Comparison of ENCODE assay signal across 18 cellular contexts in the genomic region with DNA sequence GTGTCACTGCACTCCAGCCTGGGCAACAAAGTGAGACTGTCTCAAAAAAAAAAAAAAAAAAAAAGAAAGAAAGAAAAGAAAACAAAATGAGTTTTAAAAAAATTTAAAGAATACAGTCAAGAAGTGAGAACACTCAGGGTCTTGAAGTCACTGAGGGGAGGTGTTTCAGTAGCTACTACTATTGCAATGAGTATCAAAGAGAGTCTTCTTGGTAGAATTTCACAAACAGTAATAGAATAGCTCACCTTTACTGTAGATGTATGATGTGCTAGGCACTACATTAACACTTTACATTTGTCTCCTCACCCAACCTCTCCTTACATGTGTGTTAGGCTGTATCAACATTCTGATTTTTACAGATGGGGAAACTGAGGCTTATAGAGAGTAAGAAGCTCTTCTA. TPM values are rescaled to one million over a fixed set of nuclear protein-coding genes. Genes with fewer than 3 reads are reported as not detected.
DNase-seq lines count a peak whose midpoint lies in the region; ATAC-seq and TF ChIP-seq lines count a peak whose summit lies in the region.
"Had no signal": no experiment of that assay in that cellular context is flagged by ENCODE, and none has a peak within 500 bp of the region (broad histone marks: within the 10 kb centered on the region; RNA-seq: fewer than 3 reads in every experiment).

No MANE protein-coding gene starts in this region.

- no peaks in the 10 kb centered on the region for H3K9me3 Mint-ChIP-seq in activated T-cell treated with anti-CD3 and anti-CD28 coated beads, Interleukin-2, amount 50 U/mL, for 72 hours
- no peaks in the 10 kb centered on the region for H3K9me3 Mint-ChIP-seq in activated T-cell treated with anti-CD3 and anti-CD28 coated beads, Interleukin-2, amount 50 U/mL, for 24 hours

- no peaks in the 10 kb centered on the region for H3K27me3 Mint-ChIP-seq in activated T-cell treated with anti-CD3 and anti-CD28 coated beads, Interleukin-2, amount 50 U/mL, for 72 hours (ENCODE audit: low read depth)
- H3K27me3 Mint-ChIP-seq in activated T-cell treated with anti-CD3 and anti-CD28 coated beads, Interleukin-2, amount 50 U/mL, for 24 hours, result no peaks in the 10 kb centered on the region

- H3K4me1 ChIP-seq in adipocyte (ENCODE audit: control insufficient read depth, insufficient read depth, low read length) (peaks cover 49% of the 10 kb centered on the region), right atrium auricular region (no peaks in the 10 kb centered on the region)

- no peak for TF ChIP-seq CTCF in fibroblast of the aortic adventitia (IDR thresholded peaks at IDR 0.05; ENCODE audit: insufficient read depth, low read length)
- no peak for TF ChIP-seq CTCF in right atrium auricular region (IDR thresholded peaks at IDR 0.05)

- peak overlapping the region in 1 of 2 donors; percentile 31 for H3K27ac ChIP-seq in right atrium auricular region
- H3K27ac ChIP-seq: SK-N-MC had no signal

- peaks cover 26% of the 10 kb centered on the region for H3K4me1 Mint-ChIP-seq in activated T-cell treated with anti-CD3 and anti-CD28 coated beads, Interleukin-2, amount 50 U/mL, for 72 hours (ENCODE audit: low read depth)
- peaks cover 11% of the 10 kb centered on the region for H3K4me1 Mint-ChIP-seq in activated T-cell treated with anti-CD3 and anti-CD28 coated beads, Interleukin-2, amount 50 U/mL, for 24 hours (ENCODE audit: low read depth)

- no peaks in the 10 kb centered on the region for H3K36me3 Mint-ChIP-seq in activated T-cell treated with anti-CD3 and anti-CD28 coated beads, Interleukin-2, amount 50 U/mL, for 72 hours (ENCODE audit: insufficient read depth in 2 of 2)
- no peaks in the 10 kb centered on the region for H3K36me3 Mint-ChIP-seq in activated T-cell treated with anti-CD3 and anti-CD28 coated beads, Interleukin-2, amount 50 U/mL, for 24 hours (ENCODE audit: low read depth)

- H3K4me3 ChIP-seq in adipocyte (ENCODE audit: low read length) (no peak overlapping the region), fibroblast of the aortic adventitia (ENCODE audit: low read depth, low read length) (no peak overlapping the region), right atrium auricular region (no peak overlapping the region)
- H3K4me3 ChIP-seq: SK-N-MC had no signal

- no peak overlapping the region for H3K4me3 Mint-ChIP-seq in activated T-cell treated with anti-CD3 and anti-CD28 coated beads, Interleukin-2, amount 50 U/mL, for 72 hours
- H3K4me3 Mint-ChIP-seq in activated T-cell treated with anti-CD3 and anti-CD28 coated beads, Interleukin-2, amount 50 U/mL, for 24 hours, result no peak overlapping the region

- no peak for DNase-seq in activated T-cell treated with anti-CD3 and anti-CD28 coated beads, Interleukin-2, amount 50 U/mL, for 72 hours
- DNase-seq in activated T-cell treated with anti-CD3 and anti-CD28 coated beads, Interleukin-2, amount 50 U/mL, for 24 hours, result no peak
- DNase-seq in adipocyte (ENCODE audit: low read depth), result no peak
- peak; percentile 12 for DNase-seq in fibroblast of the aortic adventitia (ENCODE audit: low read depth)
- DNase-seq in NCI-H128 (lab: John Stamatoyannopoulos, UW; ENCODE audit: unreplicated experiment), result no peak
- no peak for DNase-seq in right atrium auricular region (ENCODE audit: low spot score)
- DNase-seq: Caco-2; DMS53; KG1; NCI-H1092; NCI-H1694; NCI-H345; NCI-H69; NK-92 treated with Interleukin-12 subunit alpha and Interleukin-12 subunit beta, amount 100 ng/mL, for 24 hours; OCI-M1 had no signal

- peak overlapping the region; percentile 62 for H3K27ac Mint-ChIP-seq in activated T-cell treated with anti-CD3 and anti-CD28 coated beads, Interleukin-2, amount 50 U/mL, for 72 hours
- H3K27ac Mint-ChIP-seq in activated T-cell treated with anti-CD3 and anti-CD28 coated beads, Interleukin-2, amount 50 U/mL, for 24 hours, result no peak overlapping the region

- H3K9ac ChIP-seq in adipocyte (ENCODE audit: low read length), result peak overlapping the region; percentile 58

- H3K9me3 ChIP-seq in adipocyte (ENCODE audit: control insufficient read depth, low read length) (no peaks in the 10 kb centered on the region), right atrium auricular region (no peaks in the 10 kb centered on the region)
- H3K9me3 ChIP-seq: Caco-2 had no signal

- ATAC-seq in activated T-cell treated with anti-CD3 and anti-CD28 coated beads, Interleukin-2, amount 50 U/mL, for 72 hours (replicated peaks in 1 of 2), result peak; percentile 75 to 78
- ATAC-seq in HG03439 (IDR thresholded peaks at IDR 0.05; ENCODE audit: unreplicated experiment) (no peak), GM21528 (IDR thresholded peaks at IDR 0.05; ENCODE audit: low FRiP score, unreplicated experiment) (no peak)

- H3K27me3 ChIP-seq in adipocyte (replicated peaks; ENCODE audit: control insufficient read depth, insufficient read depth, low read length) (no peaks in the 10 kb centered on the region), right atrium auricular region (no peaks in the 10 kb centered on the region)

- no peaks in the 10 kb centered on the region for H3K36me3 ChIP-seq in adipocyte (ENCODE audit: control insufficient read depth, insufficient read depth, low read length, severe bottlenecking)
- no peaks in the 10 kb centered on the region for H3K36me3 ChIP-seq in right atrium auricular region

RNA-seq across cellular contexts. Expression of a gene that starts 43.9 kb away (rescaled TPM):
- 1 to 10 TPM; 1.2 to 7.2 TPM for total RNA-seq in activated T-cell treated with anti-CD3 and anti-CD28 coated beads, Interleukin-2, amount 50 U/mL, for 72 hours
- total RNA-seq in fibroblast of the aortic adventitia (ENCODE audit: low replicate concordance) (0.18 TPM in 1 of 2 replicates, not detected in the other), right atrium auricular region (under 1 TPM in 1 of 2 donors, not detected in 1; 0.16 TPM)

Comparison
In these comparisons a context has a peak if more than half of its experiments do, and no peak if none do; other contexts are left out.
1. ATAC-seq: peak in activated T-cell treated with anti-CD3 and anti-CD28 coated beads, Interleukin-2, amount 50 U/mL, for 72 hours (2 of 2); none in HG03439 (single experiment) and GM21528 (single experiment).